8 cellular contexts compared by ENCODE assay signal in genomic region chr14:22986508-22987054, GRCh38. TPM values are rescaled to one million over a fixed set of nuclear protein-coding genes. Genes with fewer than 3 reads are reported as not detected.
A peak's percentile ranks its signal among the peaks of the same experiment; 100 is the strongest.
DNase-seq lines count a peak whose midpoint lies in the region; ATAC-seq and TF ChIP-seq lines count a peak whose summit lies in the region.

No MANE protein-coding gene starts in this region.

- no peak overlapping the region for H3K4me2 ChIP-seq in MM.1S (ENCODE audit: low read depth, low read length)

- H3K36me3 Mint-ChIP-seq in neural crest cell (ENCODE audit: low read depth) = no peaks in the 10 kb centered on the region

- TF ChIP-seq CTCF in GM12864 (IDR thresholded peaks at IDR 0.05; ENCODE audit: low read depth, low read length, missing control alignments) (peak; percentile 80), MM.1S (IDR thresholded peaks at IDR 0.05; ENCODE audit: low read length) (peak; percentile 72), neural crest cell (conservative IDR thresholded peaks at IDR 0.05) (peak; percentile 93)

- no peak overlapping the region for H3K27ac Mint-ChIP-seq in neural crest cell (ENCODE audit: unreplicated experiment)

- H3K9me2 ChIP-seq in MM.1S (replicated peaks; ENCODE audit: insufficient read depth, low read length) = no peaks in the 10 kb centered on the region

- no peaks in the 10 kb centered on the region for H3K4me1 Mint-ChIP-seq in neural crest cell

- H3K9ac ChIP-seq in MM.1S (ENCODE audit: low read length) = no peak overlapping the region

- H3K9me3 Mint-ChIP-seq in neural crest cell = no peaks in the 10 kb centered on the region

- H3K27me3 Mint-ChIP-seq in neural crest cell (ENCODE audit: low read depth) = no peaks in the 10 kb centered on the region

- peaks cover 1% of the 10 kb centered on the region; the same call in 1 of the 2 replicates for H3K27me3 ChIP-seq in MM.1S (replicated peaks; ENCODE audit: insufficient read depth, low read length)

- no peaks in the 10 kb centered on the region for H3K4me1 ChIP-seq in MM.1S (ENCODE audit: low read length)

- H3K4me3 Mint-ChIP-seq in neural crest cell = peak overlapping the region; percentile 44

- H3K36me3 ChIP-seq in MM.1S (replicated peaks; ENCODE audit: insufficient read depth, low read length) = no peaks in the 10 kb centered on the region

- no peaks in the 10 kb centered on the region for H3K9me3 ChIP-seq in MM.1S (replicated peaks; ENCODE audit: insufficient read depth, low read length)

- no peak for ATAC-seq in HG02884 (IDR thresholded peaks at IDR 0.05; ENCODE audit: unreplicated experiment)

- no peaks in the 10 kb centered on the region for H3K79me2 ChIP-seq in MM.1S (ENCODE audit: low read length)

- H3K4me3 ChIP-seq in GM12864 (ENCODE audit: low read depth, low read length) (no peak overlapping the region), MM.1S (ENCODE audit: low read length) (no peak overlapping the region)

- H3F3A ChIP-seq in MM.1S (ENCODE audit: insufficient read depth, low read length) = no peaks in the 10 kb centered on the region

- no peak overlapping the region for H3K27ac ChIP-seq in MM.1S (ENCODE audit: low read length)

- H2AFZ ChIP-seq in MM.1S (ENCODE audit: low read length) = no peak overlapping the region

- H4K20me1 ChIP-seq in MM.1S (ENCODE audit: insufficient read depth, low read length) = no peaks in the 10 kb centered on the region

- peak; percentile 69 for DNase-seq in GM12864 (ENCODE audit: low read depth)
- peak; percentile 70 for DNase-seq in MM.1S
- peak; percentile 70 for DNase-seq in RPMI7951 (ENCODE audit: low read depth)
- DNase-seq in activated T-cell treated with anti-CD3 and anti-CD28 coated beads, Interleukin-2, amount 50 U/mL, for 48 hours = peak; percentile 91 to 93
- DNase-seq in fibroblast of peridontal ligament (ENCODE audit: extremely low read depth) = peak; percentile 93
- peak; percentile 93 for DNase-seq in neural crest cell (ENCODE audit: low read depth, low spot score)
- peak; percentile 65 for DNase-seq in stromal cell of bone marrow (ENCODE audit: low read depth)

RNA-seq across cellular contexts. Expression of gene AJUBA, which starts 4.2 kb away (rescaled TPM):
- total RNA-seq in RPMI7951 (2014; rRNA removed; shearing (Covaris generic)) = 31.0 and 35.3 TPM in 2 replicates
- 32.8 and 33.1 TPM in 2 replicates for total RNA-seq in neural crest cell

RNA-seq across cellular contexts. Expression of gene C14orf93, which starts 23.4 kb away (rescaled TPM):
- total RNA-seq in RPMI7951 (2014; rRNA removed; shearing (Covaris generic)) = 4.4 and 8.2 TPM in 2 replicates
- 11.5 and 13.6 TPM in 2 replicates for total RNA-seq in neural crest cell

RNA-seq across cellular contexts. Expression of gene HAUS4, which starts 29.7 kb away (rescaled TPM):
- total RNA-seq in RPMI7951 (2014; rRNA removed; shearing (Covaris generic)) = 35.3 and 59.3 TPM in 2 replicates
- total RNA-seq in neural crest cell = 58.7 and 62.7 TPM in 2 replicates

RNA-seq across cellular contexts. Expression of gene PSMB5, which starts 48.1 kb away (rescaled TPM):
- 309 and 373 TPM in 2 replicates for total RNA-seq in RPMI7951 (2014; rRNA removed; shearing (Covaris generic))
- total RNA-seq in neural crest cell = 199 and 215 TPM in 2 replicates

RNA-seq across cellular contexts. Expression of gene PSMB11, which starts 55.4 kb away (rescaled TPM):
- total RNA-seq in RPMI7951 (2014; rRNA removed; shearing (Covaris generic)) = 0.10 TPM in 1 of 2 replicates, not detected in the other
- not detected in 2 replicates for total RNA-seq in neural crest cell
